9 cellular contexts compared by ENCODE assay signal in genomic region chr5:149546974-149547373, GRCh38. TPM values are rescaled to one million over a fixed set of nuclear protein-coding genes. Genes with fewer than 3 reads are reported as not detected.
A peak's percentile ranks its signal among the peaks of the same experiment; 100 is the strongest.
DNase-seq lines count a peak whose midpoint lies in the region; ATAC-seq and TF ChIP-seq lines count a peak whose summit lies in the region.
"Had no signal": no experiment of that assay in that cellular context is flagged by ENCODE, and none has a peak within 500 bp of the region (broad histone marks: within the 10 kb centered on the region; RNA-seq: fewer than 3 reads in every experiment).

No MANE protein-coding gene starts in this region.

- H3K4me1 Mint-ChIP-seq in IgD-negative memory B cell: peaks cover 33 to 44% (median 38%) of the 10 kb centered on the region in 3 donors
- H3K4me1 Mint-ChIP-seq in brain: peaks cover 71% of the 10 kb centered on the region

- H3K36me3 Mint-ChIP-seq in IgD-negative memory B cell: no peaks in the 10 kb centered on the region
- H3K36me3 Mint-ChIP-seq in brain: peaks cover 75% of the 10 kb centered on the region

- peaks cover 24 to 72% (median 32%) of the 10 kb centered on the region in 10 experiments for H3K4me1 ChIP-seq in BLaER1 treated with 17β-estradiol and CSF1 and Interleukin-3, amounts not matched to agents 10 nM and 100 nM
- peaks cover 63% of the 10 kb centered on the region for H3K4me1 ChIP-seq in mucosa of descending colon (ENCODE audit: low read depth)

- H3K36me3 ChIP-seq in BLaER1 treated with 17β-estradiol and CSF1 and Interleukin-3, amounts not matched to agents 10 nM and 100 nM: peaks cover 67 to 78% (median 75%) of the 10 kb centered on the region in 11 experiments
- H3K36me3 ChIP-seq in mucosa of descending colon (ENCODE audit: low read depth): no peaks in the 10 kb centered on the region
- H3K36me3 ChIP-seq: ovary had no signal

- H3K27ac ChIP-seq in BLaER1 treated with 17β-estradiol and CSF1 and Interleukin-3, amounts not matched to agents 10 nM and 100 nM: no peak overlapping the region
- H3K27ac ChIP-seq: ovary had no signal

- peak overlapping the region in 1 of 11 experiments; percentile 10; a peak in 1 of 22 replicates for H3K9ac ChIP-seq in BLaER1 treated with 17β-estradiol and CSF1 and Interleukin-3, amounts not matched to agents 10 nM and 100 nM

- peak in 1 of 3 donors; percentile 71 for DNase-seq in mucosa of descending colon
- no peak for DNase-seq in AML-193 (lab: John Stamatoyannopoulos, UW)
- DNase-seq in amniotic stem cell (lab: John Stamatoyannopoulos, UW): no peak
- no peak for DNase-seq in MV-4-11 (lab: John Stamatoyannopoulos, UW)
- no peak for DNase-seq in ecto neural progenitor cell (ENCODE audit: low spot score)
- DNase-seq: ovary had no signal

- H3K9me3 ChIP-seq in BLaER1 treated with 17β-estradiol and CSF1 and Interleukin-3, amounts not matched to agents 10 nM and 100 nM (replicated peaks in 1 of 11): no peaks in the 10 kb centered on the region
- no peaks in the 10 kb centered on the region for H3K9me3 ChIP-seq in mucosa of descending colon
- H3K9me3 ChIP-seq: ovary had no signal

- H3K4me3 Mint-ChIP-seq in IgD-negative memory B cell (peak overlapping the region in 3 of 4 donors; percentile 2 to 67 (median 23)), brain (peak overlapping the region; percentile 49 to 99 (median 98))

- H4K20me1 ChIP-seq in BLaER1 treated with 17β-estradiol and CSF1 and Interleukin-3, amounts not matched to agents 10 nM and 100 nM: peaks cover 78 to 85% (median 79%) of the 10 kb centered on the region in 11 experiments

- H3K27me3 ChIP-seq in BLaER1 treated with 17β-estradiol and CSF1 and Interleukin-3, amounts not matched to agents 10 nM and 100 nM: no peaks in the 10 kb centered on the region
- H3K27me3 ChIP-seq: ovary had no signal

- no peak for TF ChIP-seq CTCF in brain (conservative IDR thresholded peaks at IDR 0.05)
- TF ChIP-seq CTCF in mucosa of descending colon (IDR thresholded peaks at IDR 0.05): no peak

- H3K9me3 Mint-ChIP-seq in IgD-negative memory B cell (no peaks in the 10 kb centered on the region), brain (peaks cover 0 to 12% (median 2%) of the 10 kb centered on the region in 5 experiments)

- H3K4me2 ChIP-seq in BLaER1 treated with 17β-estradiol and CSF1 and Interleukin-3, amounts not matched to agents 10 nM and 100 nM: peak overlapping the region in 7 of 11 experiments; percentile 18 to 99 (median 95); a peak in 9 of 22 replicates

- no peaks in the 10 kb centered on the region for H3K27me3 Mint-ChIP-seq in IgD-negative memory B cell
- H3K27me3 Mint-ChIP-seq in brain: peaks cover 16% of the 10 kb centered on the region

- peak; percentile 25 for ATAC-seq in mucosa of descending colon

- no peak overlapping the region for H3K4me3 ChIP-seq in BLaER1 treated with 17β-estradiol and CSF1 and Interleukin-3, amounts not matched to agents 10 nM and 100 nM
- no peak overlapping the region for H3K4me3 ChIP-seq in mucosa of descending colon
- H3K4me3 ChIP-seq: ovary had no signal

- intact Hi-C loops in mucosa of descending colon (cut with DNase I, micrococcal nuclease): no loop called here

- H3K27ac Mint-ChIP-seq in IgD-negative memory B cell: peak overlapping the region in 1 of 3 donors; percentile 67
- peak overlapping the region; percentile 19 to 93 (median 81) for H3K27ac Mint-ChIP-seq in brain

RNA-seq across cellular contexts. Expression of gene CSNK1A1, which starts 4.3 kb away (rescaled TPM):
- polyA plus RNA-seq in IgD-negative memory B cell (124 TPM), brain (ENCODE audit: insufficient read depth, low read depth, low replicate concordance) (66.7 TPM)
- 100 to 1,000 TPM; 200 to 233 (median 224) TPM for total RNA-seq in mucosa of descending colon

RNA-seq across cellular contexts. Expression of gene ARHGEF37, which starts 34.3 kb away (rescaled TPM):
- 0.36 TPM for polyA plus RNA-seq in IgD-negative memory B cell
- polyA plus RNA-seq in brain (ENCODE audit: insufficient read depth, low read depth, low replicate concordance): 12.7 TPM
- 10 to 100 TPM; 13.4 to 35.0 (median 24.6) TPM for total RNA-seq in mucosa of descending colon

Comparison
In these comparisons a context has a peak if more than half of its experiments do, and no peak if none do; other contexts are left out.
1. RNA of gene ARHGEF37, which starts 34.3 kb away (polyA plus RNA-seq): 12.7 TPM in brain (single experiment); 0.36 TPM in IgD-negative memory B cell (single experiment); every median in the first group is over 10 times any median in the second.